In the genomic region with DNA sequence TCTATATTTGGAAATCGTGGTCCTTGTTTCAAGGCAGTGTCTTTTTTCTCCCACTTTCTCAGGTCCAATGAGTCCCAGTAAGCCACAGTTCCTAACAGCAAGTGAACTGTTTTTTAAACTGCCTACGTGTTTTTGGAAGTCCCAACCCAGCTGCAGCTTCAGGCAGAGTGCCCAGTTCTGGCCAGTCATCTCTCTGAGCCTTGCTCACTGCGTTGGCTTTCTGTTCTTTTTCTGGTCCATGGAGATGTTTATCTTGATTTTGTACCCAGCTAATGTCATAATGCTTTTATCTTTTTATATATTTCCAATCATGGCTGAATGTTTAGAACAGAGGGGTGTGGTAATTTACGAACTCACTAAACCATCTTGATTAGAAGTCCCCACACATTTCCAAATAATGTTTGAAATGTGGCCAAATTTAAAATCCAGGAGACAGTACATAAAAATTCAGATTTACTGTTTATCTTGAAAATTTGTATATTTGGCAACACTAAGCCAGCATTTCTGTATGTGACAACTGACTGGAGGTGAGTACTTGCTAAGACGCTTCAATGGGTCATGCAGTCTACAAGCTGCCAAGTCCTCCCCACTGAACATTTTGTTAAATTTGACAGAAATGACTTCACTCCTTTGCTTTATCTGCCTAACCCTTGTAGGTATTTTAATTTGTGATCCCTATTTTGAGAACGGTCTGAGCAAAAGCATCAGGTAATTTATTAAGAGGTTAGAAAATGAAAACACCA, we compare ENCODE assay signal across 9 cellular contexts. TPM values are rescaled to one million over a fixed set of nuclear protein-coding genes. Genes with fewer than 3 reads are reported as not detected.
DNase-seq lines count a peak whose midpoint lies in the region; ATAC-seq, FAIRE-seq and TF ChIP-seq lines count a peak whose summit lies in the region.
"Had no signal": no experiment of that assay in that cellular context is flagged by ENCODE, and none has a peak within 500 bp of the region (broad histone marks: within the 10 kb centered on the region; RNA-seq: fewer than 3 reads in every experiment).

No MANE protein-coding gene starts in this region.

- no peaks in the 10 kb centered on the region; the same call in 1 of the 2 replicates for H3K9me3 ChIP-seq in MG63
- H3K9me3 ChIP-seq in esophagus muscularis mucosa: no peaks in the 10 kb centered on the region
- H3K9me3 ChIP-seq in mucosa of descending colon: no peaks in the 10 kb centered on the region

- no peaks in the 10 kb centered on the region for H3K36me3 ChIP-seq in MG63
- H3K36me3 ChIP-seq in esophagus muscularis mucosa: no peaks in the 10 kb centered on the region
- H3K36me3 ChIP-seq in mucosa of descending colon (ENCODE audit: low read depth): no peaks in the 10 kb centered on the region

- no peak for TF ChIP-seq POLR2A in esophagus muscularis mucosa (IDR thresholded peaks at IDR 0.05; ENCODE audit: low read depth)

- intact Hi-C loops in esophagus muscularis mucosa (cut with DNase I): loop anchor here (5.0 kb wide), 1 partner anchor 134 kb away; no protein-coding TSS in a partner anchor
- intact Hi-C loops in mucosa of descending colon (cut with DNase I, micrococcal nuclease): loop anchor here in 1 of 2 donors (10.0 kb wide), 1 partner anchor 118 kb away; a partner anchor contains a TSS

- DNase-seq in MG63 (peak; percentile 93), esophagus muscularis mucosa (ENCODE audit: extremely low spot score) (peak; percentile 93), mucosa of descending colon (peak; percentile 26 to 53 (median 35)), urothelium cell line (ENCODE audit: low spot score) (peak; percentile 9), DMS153 (lab: John Stamatoyannopoulos, UW) (no peak)
- no peak for DNase-seq in activated CD4-positive, alpha-beta T cell treated with anti-CD3 and anti-CD28 coated beads for 4 hours
- DNase-seq: NCI-H82 had no signal

- FAIRE-seq in urothelium cell line (lab: Jason Lieb, UNC): no peak

- TF ChIP-seq CTCF in esophagus muscularis mucosa (IDR thresholded peaks at IDR 0.05) (no peak), mucosa of descending colon (IDR thresholded peaks at IDR 0.05) (no peak)

- TF ChIP-seq EP300 in esophagus muscularis mucosa (IDR thresholded peaks at IDR 0.05): no peak

- H3K27ac ChIP-seq in esophagus muscularis mucosa (replicated peaks in 1 of 4): peak overlapping the region; percentile 76 to 82 (median 80)

- H3K27me3 ChIP-seq in MG63 (no peaks in the 10 kb centered on the region), esophagus muscularis mucosa (no peaks in the 10 kb centered on the region)

- H3K4me3 ChIP-seq in MG63: no peak overlapping the region
- H3K4me3 ChIP-seq in esophagus muscularis mucosa: peak overlapping the region in 2 of 4 donors; percentile 7 to 10
- no peak overlapping the region for H3K4me3 ChIP-seq in mucosa of descending colon

- 22% methylated on average over 6 of the region's 6 CpGs for WGBS in esophagus muscularis mucosa

- H3K4me1 ChIP-seq in esophagus muscularis mucosa (peaks cover 5 to 37% (median 34%) of the 10 kb centered on the region in 4 donors), mucosa of descending colon (ENCODE audit: low read depth) (no peaks in the 10 kb centered on the region)

- ATAC-seq in mucosa of descending colon: no peak
- no peak for ATAC-seq in GM19452 (IDR thresholded peaks at IDR 0.05; ENCODE audit: unreplicated experiment)
- ATAC-seq in esophagus mucosa: no peak

RNA-seq across cellular contexts. Expression of a gene that starts 46.1 kb away (rescaled TPM):
- total RNA-seq in MG63 (2014; rRNA removed; shearing (Covaris generic); ENCODE audit: low replicate concordance): 0.32 TPM in 1 of 2 replicates, not detected in the other
- 1 to 10 TPM in 3 of 4 donors, under 1 TPM in 1; 0.83 to 2.0 (median 1.6) TPM for total RNA-seq in esophagus muscularis mucosa
- total RNA-seq in mucosa of descending colon: under 1 TPM; 0.10 to 0.66 (median 0.61) TPM
- total RNA-seq in esophagus mucosa: 0.04 TPM

Comparison
In these comparisons a context has a peak if more than half of its experiments do, and no peak if none do; other contexts are left out.
1. DNase-seq: peak in MG63 (single experiment), esophagus muscularis mucosa (single experiment), mucosa of descending colon (3 of 3) and urothelium cell line (single experiment); none in DMS153 (single experiment) and activated CD4-positive, alpha-beta T cell treated with anti-CD3 and anti-CD28 coated beads for 4 hours (0 of 2).